ENCODE assay signal across 14 cellular contexts in the genomic region with DNA sequence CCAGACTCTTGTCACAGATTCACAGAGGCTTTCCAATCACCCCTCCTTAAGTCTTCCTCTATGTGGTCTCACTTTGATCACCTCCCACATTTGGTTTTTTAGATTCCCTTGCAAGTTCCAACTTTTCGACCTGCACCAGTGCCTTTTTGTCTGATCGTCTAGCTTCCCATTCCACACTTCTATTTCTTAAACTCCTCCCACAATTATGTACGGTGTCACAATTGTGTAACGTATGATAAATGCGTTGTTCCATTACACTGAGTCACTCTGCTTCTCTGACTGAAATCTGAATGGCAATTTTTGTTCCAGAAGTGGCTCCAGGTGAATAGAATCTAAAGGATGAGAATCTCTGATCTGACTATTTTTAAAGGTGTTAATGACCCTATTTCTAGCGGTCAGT.
DNase-seq lines count a peak whose midpoint lies in the region; ATAC-seq and TF ChIP-seq lines count a peak whose summit lies in the region.
"Had no signal": no experiment of that assay in that cellular context is flagged by ENCODE, and none has a peak within 500 bp of the region (broad histone marks: within the 10 kb centered on the region; RNA-seq: fewer than 3 reads in every experiment).

No MANE protein-coding gene starts in this region.

- no TSS peak for BruUV-seq in MCF 10A (replicated peaks; lab: Mats Ljungman, UMichigan)

- TF ChIP-seq POLR2A in breast epithelium (IDR thresholded peaks at IDR 0.05) (no peak), esophagus muscularis mucosa (IDR thresholded peaks at IDR 0.05; ENCODE audit: low read depth) (no peak)

- H3K36me3 ChIP-seq in breast epithelium = no peaks in the 10 kb centered on the region
- no peaks in the 10 kb centered on the region for H3K36me3 ChIP-seq in esophagus muscularis mucosa
- H3K36me3 ChIP-seq: BLaER1 had no signal

- ATAC-seq in foreskin keratinocyte (peak; percentile 71), GM19452 (IDR thresholded peaks at IDR 0.05; ENCODE audit: unreplicated experiment) (no peak), HG03469 (IDR thresholded peaks at IDR 0.05; ENCODE audit: unreplicated experiment) (no peak)

- DNase-seq in MCF 10A (ENCODE audit: unreplicated experiment) = peak; percentile 76
- no peak for DNase-seq in breast epithelium (ENCODE audit: low spot score in 2 of 2)
- peak; percentile 51 for DNase-seq in epithelial cell of esophagus (ENCODE audit: low read depth)
- peak; percentile 15 to 56 for DNase-seq in foreskin keratinocyte
- DNase-seq in esophagus muscularis mucosa (ENCODE audit: extremely low spot score) = no peak
- DNase-seq: 8988T, AML-193, DMS53, GF-D8, H9 had no signal

- 89% methylated on average over 6 of the region's 6 CpGs for WGBS in esophagus muscularis mucosa

- no peaks in the 10 kb centered on the region for H3K9me3 Mint-ChIP-seq in MCF 10A (ENCODE audit: unreplicated experiment)
- H3K9me3 Mint-ChIP-seq: H9, IgD-negative memory B cell had no signal

- H3K36me3 Mint-ChIP-seq in MCF 10A (ENCODE audit: insufficient read depth, unreplicated experiment) = no peaks in the 10 kb centered on the region
- H3K36me3 Mint-ChIP-seq: IgD-negative memory B cell had no signal

- CTCF ChIA-PET in MCF 10A (lab: Yijun Ruan, JAX) = no interaction called here

- H3K27ac ChIP-seq in breast epithelium = no peak overlapping the region
- no peak overlapping the region for H3K27ac ChIP-seq in foreskin keratinocyte
- H3K27ac ChIP-seq in esophagus muscularis mucosa (replicated peaks in 1 of 4) = no peak overlapping the region
- H3K27ac ChIP-seq: BLaER1 had no signal

- intact Hi-C loops in MCF 10A (cut with micrococcal nuclease) (no loop called here), breast epithelium (cut with DNase I; ENCODE audit: low total_unique reads) (no loop called here), esophagus muscularis mucosa (cut with DNase I) (no loop called here)

- no peaks in the 10 kb centered on the region for H3K9me3 ChIP-seq in breast epithelium
- no peaks in the 10 kb centered on the region for H3K9me3 ChIP-seq in esophagus muscularis mucosa
- H3K9me3 ChIP-seq: BLaER1 had no signal

- H3K4me1 ChIP-seq in breast epithelium (no peaks in the 10 kb centered on the region), foreskin keratinocyte (no peaks in the 10 kb centered on the region), esophagus muscularis mucosa (no peaks in the 10 kb centered on the region)
- H3K4me1 ChIP-seq: BLaER1 had no signal

- no peak for TF ChIP-seq EP300 in esophagus muscularis mucosa (IDR thresholded peaks at IDR 0.05)

- H3K27me3 ChIP-seq in breast epithelium (no peaks in the 10 kb centered on the region), foreskin keratinocyte (no peaks in the 10 kb centered on the region), esophagus muscularis mucosa (no peaks in the 10 kb centered on the region)
- H3K27me3 ChIP-seq: BLaER1 had no signal

- POLR2A ChIA-PET in MCF 10A (lab: Yijun Ruan, JAX) = no interaction called here

- no peak for TF ChIP-seq CTCF in MCF 10A (IDR thresholded peaks at IDR 0.05; ENCODE audit: unreplicated experiment)
- no peak for TF ChIP-seq CTCF in breast epithelium (IDR thresholded peaks at IDR 0.05)
- no peak for TF ChIP-seq CTCF in epithelial cell of esophagus (IDR thresholded peaks at IDR 0.05; ENCODE audit: insufficient read depth, low read depth, low read length, missing control alignments)
- no peak for TF ChIP-seq CTCF in foreskin keratinocyte (conservative IDR thresholded peaks at IDR 0.05)
- TF ChIP-seq CTCF in esophagus muscularis mucosa (IDR thresholded peaks at IDR 0.05) = no peak

- no peak overlapping the region for H3K27ac Mint-ChIP-seq in MCF 10A (ENCODE audit: low read depth, unreplicated experiment)
- H3K27ac Mint-ChIP-seq: H9, IgD-negative memory B cell had no signal

- peak overlapping the region; percentile 14 for H3K4me3 Mint-ChIP-seq in MCF 10A (ENCODE audit: unreplicated experiment)
- H3K4me3 Mint-ChIP-seq: H9, IgD-negative memory B cell had no signal

- H3K27me3 Mint-ChIP-seq in MCF 10A (ENCODE audit: insufficient read depth, unreplicated experiment) = no peaks in the 10 kb centered on the region

- H3K4me1 Mint-ChIP-seq in MCF 10A (ENCODE audit: insufficient read depth, unreplicated experiment) = peaks cover 14% of the 10 kb centered on the region
- H3K4me1 Mint-ChIP-seq: IgD-negative memory B cell had no signal

- H3K4me3 ChIP-seq in breast epithelium = no peak overlapping the region
- no peak overlapping the region for H3K4me3 ChIP-seq in epithelial cell of esophagus (ENCODE audit: low read length)
- no peak overlapping the region for H3K4me3 ChIP-seq in esophagus muscularis mucosa
- H3K4me3 ChIP-seq: BLaER1 had no signal

Comparison
In these comparisons a context has a peak if more than half of its experiments do, and no peak if none do; other contexts are left out.
1. DNase-seq: peak in MCF 10A (single experiment), epithelial cell of esophagus (single experiment) and foreskin keratinocyte (2 of 2); none in breast epithelium (0 of 2) and esophagus muscularis mucosa (single experiment).